Comparison of ENCODE assay signal across 1 cellular context in genomic region chr1:109677459-109677858, GRCh38.
TF ChIP-seq lines count a peak whose summit lies in the region.

No MANE protein-coding gene starts in this region.

TF ChIP-seq in endothelial cell of umbilical vein, 7 proteins besides CTCF, POLR2A, EP300 and RAD21:
- no peak for TF ChIP-seq MYC (IDR thresholded peaks at IDR 0.05; ENCODE audit: low read depth, low read length)
- TF ChIP-seq GATA2 (IDR thresholded peaks at IDR 0.05; ENCODE audit: insufficient read depth, insufficient read length, low read depth, low read length), result no peak
- TF ChIP-seq FOS (IDR thresholded peaks at IDR 0.05; ENCODE audit: borderline replicate concordance, insufficient read depth, low read length), result no peak
- TF ChIP-seq POLR2AphosphoS5 (IDR thresholded peaks at IDR 0.05; ENCODE audit: insufficient read depth, low read depth, low read length), result no peak
